ENCODE assay signal across 15 cellular contexts in the genomic region with DNA sequence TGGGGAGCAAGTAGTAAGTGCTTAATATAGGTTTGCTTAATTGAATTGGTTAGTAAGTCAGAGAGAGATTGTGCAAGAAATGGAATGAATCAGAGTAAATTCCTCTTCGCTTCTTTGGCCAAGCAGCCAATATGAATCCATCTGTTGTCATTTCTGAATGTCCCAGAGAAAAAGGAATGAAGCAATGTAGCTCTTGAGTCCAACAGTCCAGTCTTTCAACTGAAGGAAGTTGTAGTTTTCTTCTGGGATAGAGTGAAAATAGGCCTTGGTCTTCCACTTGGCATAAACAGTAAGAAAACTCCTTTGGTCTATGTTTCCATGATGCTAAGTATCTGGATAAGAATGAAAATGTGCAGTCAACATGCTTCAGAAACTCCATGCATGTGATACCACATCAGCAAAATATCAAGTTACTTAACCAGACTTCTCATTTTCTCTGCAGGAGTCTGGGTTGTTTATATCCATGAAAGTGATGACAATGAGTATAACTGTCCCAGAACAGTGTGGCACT. TPM values are rescaled to one million over a fixed set of nuclear protein-coding genes. Genes with fewer than 3 reads are reported as not detected.
A peak's percentile ranks its signal among the peaks of the same experiment; 100 is the strongest.
DNase-seq lines count a peak whose midpoint lies in the region; ATAC-seq and TF ChIP-seq lines count a peak whose summit lies in the region.
"Had no signal": no experiment of that assay in that cellular context is flagged by ENCODE, and none has a peak within 500 bp of the region (broad histone marks: within the 10 kb centered on the region; RNA-seq: fewer than 3 reads in every experiment).

No MANE protein-coding gene starts in this region.

- H3K9me3 Mint-ChIP-seq in activated T-cell treated with anti-CD3 and anti-CD28 coated beads, Interleukin-2, amount 50 U/mL, for 24 hours: no peaks in the 10 kb centered on the region
- H3K9me3 Mint-ChIP-seq: neural crest cell had no signal

- H3K36me3 ChIP-seq in mesenchymal stem cell (ENCODE audit: control insufficient read depth in 1 of 2, insufficient read depth in 2 of 2, low read depth in 1 of 2, low read length in 2 of 2) (no peaks in the 10 kb centered on the region), aorta (ENCODE audit: control insufficient read depth in 1 of 2, insufficient read depth in 2 of 2, low read length in 1 of 2) (peaks cover 0 to 4% of the 10 kb centered on the region in 2 donors)
- H3K36me3 ChIP-seq: adrenal gland had no signal

- no peak for TF ChIP-seq CTCF in epithelial cell of esophagus (IDR thresholded peaks at IDR 0.05; ENCODE audit: insufficient read depth, low read depth, low read length, missing control alignments)

- no peak overlapping the region for H2AFZ ChIP-seq in mesenchymal stem cell (ENCODE audit: low read depth, low read length)

- intact Hi-C loops in aorta (cut with DNase I): loop anchor here (5.0 kb wide), 7 partner anchors 40 to 235 kb away; no protein-coding TSS in a partner anchor

- H2BK120ac ChIP-seq in mesenchymal stem cell (ENCODE audit: low read depth, low read length): no peak overlapping the region

- peaks cover 2% of the 10 kb centered on the region for H3K27me3 Mint-ChIP-seq in activated T-cell treated with anti-CD3 and anti-CD28 coated beads, Interleukin-2, amount 50 U/mL, for 24 hours

- WGBS in mesenchymal stem cell: 65% methylated on average over 1 of the region's 1 CpG
- 18 to 50% methylated on average over 1 of the region's 1 CpG for WGBS in aorta, 2 donors

- no peak overlapping the region for H3K4me3 Mint-ChIP-seq in activated T-cell treated with anti-CD3 and anti-CD28 coated beads, Interleukin-2, amount 50 U/mL, for 24 hours
- H3K4me3 Mint-ChIP-seq: neural crest cell had no signal

- DNase-seq in NCI-H446 treated with DMSO at 0.1 percent for 48 hours (lab: John Stamatoyannopoulos, UW) (peak; percentile 17), epithelial cell of esophagus (ENCODE audit: low read depth) (peak; percentile 90), mesenchymal stem cell (peak; percentile 90), aorta (no peak), NCI-H146 (lab: John Stamatoyannopoulos, UW) (no peak), glomerular visceral epithelial cell (ENCODE audit: extremely low spot score) (no peak)
- DNase-seq in activated T-cell treated with anti-CD3 and anti-CD28 coated beads, Interleukin-2, amount 50 U/mL, for 24 hours: no peak
- DNase-seq: activated CD4-positive, alpha-beta T cell treated with anti-CD3 and anti-CD28 coated beads, Interleukin-2, amount 50 U/mL, for 4 hours; hippocampal formation; NCI-H1930; SHP77 had no signal

- peak overlapping the region; percentile 17 for H3K27ac ChIP-seq in mesenchymal stem cell (ENCODE audit: low read length, poor library complexity, severe bottlenecking)
- peak overlapping the region; percentile 65 to 80 for H3K27ac ChIP-seq in aorta (ENCODE audit: low read depth in 1 of 2, low read length in 2 of 2)
- H3K27ac ChIP-seq: adrenal gland had no signal

- H3K14ac ChIP-seq in mesenchymal stem cell (ENCODE audit: low read length in 2 of 2): no peak overlapping the region

- H2BK5ac ChIP-seq in mesenchymal stem cell (ENCODE audit: low read depth, low read length, poor library complexity, severe bottlenecking): no peak overlapping the region

- H3K9me3 ChIP-seq in mesenchymal stem cell (ENCODE audit: control insufficient read depth, low read length) (no peaks in the 10 kb centered on the region), aorta (ENCODE audit: control insufficient read depth, low read length) (no peaks in the 10 kb centered on the region)
- H3K9me3 ChIP-seq: adrenal gland had no signal

- no peaks in the 10 kb centered on the region for H3K79me1 ChIP-seq in mesenchymal stem cell (replicated peaks; ENCODE audit: low read length, poor library complexity, severe bottlenecking)

- H3K4me1 ChIP-seq in mesenchymal stem cell (ENCODE audit: control insufficient read depth, insufficient read depth, low read depth, low read length) (peaks cover 6% of the 10 kb centered on the region), aorta (ENCODE audit: control insufficient read depth in 1 of 2, insufficient read depth in 2 of 2, low read length in 2 of 2) (peaks cover 3 to 13% of the 10 kb centered on the region in 2 donors)
- H3K4me1 ChIP-seq: adrenal gland had no signal

- H2BK12ac ChIP-seq in mesenchymal stem cell (ENCODE audit: low read length in 2 of 2): no peak overlapping the region

- no peak overlapping the region for H2AK5ac ChIP-seq in mesenchymal stem cell (ENCODE audit: low read length, severe bottlenecking)

- peak overlapping the region; percentile 31 for H3K9ac ChIP-seq in mesenchymal stem cell (ENCODE audit: low read length)

- no peak overlapping the region for H4K8ac ChIP-seq in mesenchymal stem cell (ENCODE audit: low read length)

- no peaks in the 10 kb centered on the region for H3K4me1 Mint-ChIP-seq in activated T-cell treated with anti-CD3 and anti-CD28 coated beads, Interleukin-2, amount 50 U/mL, for 24 hours (ENCODE audit: low read depth)
- H3K4me1 Mint-ChIP-seq: neural crest cell had no signal

- H4K91ac ChIP-seq in mesenchymal stem cell (ENCODE audit: low read length): no peak overlapping the region

- H3K4ac ChIP-seq in mesenchymal stem cell (ENCODE audit: low read depth in 1 of 2, low read length in 2 of 2): no peak overlapping the region

- H3K18ac ChIP-seq in mesenchymal stem cell (ENCODE audit: low read depth in 1 of 2, low read length in 2 of 2): peak overlapping the region in 1 of 2 experiments; percentile 66

- H2BK15ac ChIP-seq in mesenchymal stem cell (ENCODE audit: low read depth, poor library complexity, severe bottlenecking): no peak overlapping the region

- no peak overlapping the region for H3K27ac Mint-ChIP-seq in activated T-cell treated with anti-CD3 and anti-CD28 coated beads, Interleukin-2, amount 50 U/mL, for 24 hours

- no peak overlapping the region for H3K23ac ChIP-seq in mesenchymal stem cell (ENCODE audit: low read length in 2 of 2)

- H3K4me2 ChIP-seq in mesenchymal stem cell (ENCODE audit: low read length, poor library complexity, severe bottlenecking): no peak overlapping the region

- peak; percentile 68 for ATAC-seq in aorta (ENCODE audit: low FRiP score)
- ATAC-seq: HCT116 had no signal

- H3K27me3 ChIP-seq in mesenchymal stem cell (ENCODE audit: control insufficient read depth in 1 of 2, insufficient read depth in 1 of 2, low read length in 2 of 2): no peaks in the 10 kb centered on the region
- no peaks in the 10 kb centered on the region for H3K27me3 ChIP-seq in aorta (ENCODE audit: control insufficient read depth in 1 of 2, insufficient read depth in 2 of 2, low read length in 1 of 2)
- H3K27me3 ChIP-seq: adrenal gland had no signal

- H3K36me3 Mint-ChIP-seq in activated T-cell treated with anti-CD3 and anti-CD28 coated beads, Interleukin-2, amount 50 U/mL, for 24 hours (ENCODE audit: low read depth): no peaks in the 10 kb centered on the region

- no peak overlapping the region for H3K4me3 ChIP-seq in epithelial cell of esophagus (ENCODE audit: low read length)
- H3K4me3 ChIP-seq in mesenchymal stem cell (ENCODE audit: insufficient read depth in 1 of 2, low read depth in 1 of 2, low read length in 2 of 2): no peak overlapping the region
- no peak overlapping the region for H3K4me3 ChIP-seq in aorta (ENCODE audit: low read length in 2 of 2)
- H3K4me3 ChIP-seq: adrenal gland had no signal

RNA-seq across cellular contexts. Expression of a gene that starts 1.8 kb away (rescaled TPM):
- 40.1 TPM for polyA plus RNA-seq in mesenchymal stem cell (2013, experiment 1 of 2)
- polyA plus RNA-seq in mesenchymal stem cell (2013, experiment 2 of 2): 41.6 TPM
- total RNA-seq in aorta: 100 to 1,000 TPM in 1 of 2 donors, 10 to 100 TPM in 1; 80.9 to 169 TPM
- polyA plus RNA-seq in aorta: 10 to 100 TPM; 56.3 to 69.8 TPM

RNA-seq across cellular contexts. Expression of a gene that starts 48.5 kb away (rescaled TPM):
- polyA plus RNA-seq in mesenchymal stem cell (2013, experiment 1 of 2): 0.06 TPM
- polyA plus RNA-seq in mesenchymal stem cell (2013, experiment 2 of 2): 0.10 TPM
- under 1 TPM in 1 of 2 donors, not detected in 1; 0.45 TPM for total RNA-seq in aorta
- polyA plus RNA-seq in aorta: under 1 TPM in 1 of 2 donors, not detected in 1; 0.43 TPM
- total RNA-seq: Daoy, neural crest cell had no signal
- polyA plus RNA-seq: adrenal gland had no signal

Comparison
In these comparisons a context has a peak if more than half of its experiments do, and no peak if none do; other contexts are left out.
1. DNase-seq: peak in NCI-H446 treated with DMSO at 0.1 percent for 48 hours (single experiment), epithelial cell of esophagus (single experiment) and mesenchymal stem cell (single experiment); none in aorta (0 of 2), activated T-cell treated with anti-CD3 and anti-CD28 coated beads, Interleukin-2, amount 50 U/mL, for 24 hours (single experiment), NCI-H146 (single experiment) and glomerular visceral epithelial cell (single experiment).